In the genomic region with DNA sequence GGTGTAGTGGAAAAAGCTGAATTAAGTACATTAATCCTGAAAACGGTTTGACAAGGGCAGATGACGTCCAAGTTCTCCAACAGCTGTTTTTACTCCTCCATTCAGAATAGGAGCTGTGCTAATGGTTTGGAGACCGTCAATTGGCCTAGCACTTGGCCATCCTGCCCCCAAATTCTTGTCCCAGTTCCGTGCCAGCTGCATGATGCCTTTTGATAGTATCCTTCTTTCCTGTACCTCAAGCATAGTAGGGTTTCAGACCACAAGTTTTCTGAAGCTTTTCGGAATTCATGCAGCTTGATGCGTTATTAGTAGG, we compare ENCODE assay signal across 8 cellular contexts. TPM values are rescaled to one million over a fixed set of nuclear protein-coding genes. Genes with fewer than 3 reads are reported as not detected.
DNase-seq lines count a peak whose midpoint lies in the region; ATAC-seq and TF ChIP-seq lines count a peak whose summit lies in the region.

No MANE protein-coding gene starts in this region.

- peak overlapping the region; percentile 33 for H3K27ac ChIP-seq in smooth muscle cell (ENCODE audit: low read depth)

- H3K4me1 ChIP-seq in smooth muscle cell (ENCODE audit: low read depth) = peaks cover 8% of the 10 kb centered on the region

- no peaks in the 10 kb centered on the region for H3F3A ChIP-seq in smooth muscle cell (ENCODE audit: low read depth)

- H3K36me3 ChIP-seq in smooth muscle cell (ENCODE audit: low read depth) = no peaks in the 10 kb centered on the region

- peak overlapping the region; percentile 90 for H3K4me3 Mint-ChIP-seq in activated naive CD8-positive, alpha-beta T cell treated with anti-CD3 and anti-CD28 coated beads, Interleukin-2, amount 10 ng/mL, durations not matched to agents 7 days and 5 days

- H3K79me2 ChIP-seq in smooth muscle cell (ENCODE audit: low read depth) = no peaks in the 10 kb centered on the region

- ATAC-seq in HG02852 (IDR thresholded peaks at IDR 0.05; ENCODE audit: unreplicated experiment) (peak; percentile 5), omental fat pad (ENCODE audit: low FRiP score) (no peak)
- peak; percentile 4 for ATAC-seq in activated naive CD8-positive, alpha-beta T cell treated with anti-CD3 and anti-CD28 coated beads, Interleukin-2, amount 10 ng/mL, durations not matched to agents 7 days and 5 days (ENCODE audit: low read depth)

- WGBS in smooth muscle cell (ENCODE audit: low lambda C conversion rate) = 50% methylated on average over 6 of the region's 6 CpGs

- H2AFZ ChIP-seq in smooth muscle cell (ENCODE audit: low read depth) = peak overlapping the region; percentile 85

- TF ChIP-seq CTCF in smooth muscle cell (IDR thresholded peaks at IDR 0.05; ENCODE audit: borderline replicate concordance, insufficient read depth, poor library complexity, severe bottlenecking) = no peak
- TF ChIP-seq CTCF in omental fat pad (IDR thresholded peaks at IDR 0.05) = no peak

- DNase-seq in EL = peak; percentile 33
- DNase-seq in activated naive CD8-positive, alpha-beta T cell treated with anti-CD3 and anti-CD28 coated beads, Interleukin-2, amount 10 ng/mL, durations not matched to agents 7 days and 5 days = no peak
- no peak for DNase-seq in smooth muscle cell (lab: John Stamatoyannopoulos, UW; ENCODE audit: unreplicated experiment)
- DNase-seq in NCI-H1417 (lab: John Stamatoyannopoulos, UW) = no peak
- DNase-seq in SHP77 treated with DMSO at 0.1 percent for 48 hours (lab: John Stamatoyannopoulos, UW) = no peak
- no peak for DNase-seq in omental fat pad (ENCODE audit: low spot score)

- peaks cover 14% of the 10 kb centered on the region for H3K27me3 Mint-ChIP-seq in activated naive CD8-positive, alpha-beta T cell treated with anti-CD3 and anti-CD28 coated beads, Interleukin-2, amount 10 ng/mL, durations not matched to agents 7 days and 5 days

- H3K9me3 ChIP-seq in smooth muscle cell (replicated peaks; ENCODE audit: low read depth) = no peaks in the 10 kb centered on the region

- no peaks in the 10 kb centered on the region for H4K20me1 ChIP-seq in smooth muscle cell (ENCODE audit: low read depth)

- POLR2A ChIA-PET in activated naive CD8-positive, alpha-beta T cell treated with anti-CD3 and anti-CD28 coated beads, Interleukin-2, amount 10 ng/mL, durations not matched to agents 7 days and 5 days (lab: Charles Lee) = interaction anchor here (0.6 to 1.9 kb wide), 5 partner anchors 62 to 201 kb away, joined by 3 to 12 read pairs (median 5); a partner anchor contains a TSS

- peaks cover 17% of the 10 kb centered on the region for H3K4me1 Mint-ChIP-seq in activated naive CD8-positive, alpha-beta T cell treated with anti-CD3 and anti-CD28 coated beads, Interleukin-2, amount 10 ng/mL, durations not matched to agents 7 days and 5 days

- peak overlapping the region; percentile 84 for H3K4me2 ChIP-seq in smooth muscle cell

- peak overlapping the region; percentile 84 for H3K4me3 ChIP-seq in iPS-11a (ENCODE audit: low read depth, low read length)
- peak overlapping the region; percentile 75 for H3K4me3 ChIP-seq in smooth muscle cell

- H3K27me3 ChIP-seq in smooth muscle cell (ENCODE audit: low read depth) = no peaks in the 10 kb centered on the region

- H3K9ac ChIP-seq in smooth muscle cell (ENCODE audit: low read depth) = peak overlapping the region; percentile 37

- peaks cover 5% of the 10 kb centered on the region for H3K36me3 Mint-ChIP-seq in activated naive CD8-positive, alpha-beta T cell treated with anti-CD3 and anti-CD28 coated beads, Interleukin-2, amount 10 ng/mL, durations not matched to agents 7 days and 5 days

- no peaks in the 10 kb centered on the region for H3K9me3 Mint-ChIP-seq in activated naive CD8-positive, alpha-beta T cell treated with anti-CD3 and anti-CD28 coated beads, Interleukin-2, amount 10 ng/mL, durations not matched to agents 7 days and 5 days

- H3K27ac Mint-ChIP-seq in activated naive CD8-positive, alpha-beta T cell treated with anti-CD3 and anti-CD28 coated beads, Interleukin-2, amount 10 ng/mL, durations not matched to agents 7 days and 5 days = peak overlapping the region; percentile 89

RNA-seq across cellular contexts. Expression of a gene that starts 0.6 kb away (rescaled TPM):
- 10 to 100 TPM; 11.3 to 13.6 TPM for total RNA-seq in activated naive CD8-positive, alpha-beta T cell treated with anti-CD3 and anti-CD28 coated beads, Interleukin-2, amount 10 ng/mL, durations not matched to agents 7 days and 5 days
- total RNA-seq in smooth muscle cell = 154 and 204 TPM in 2 replicates
- polyA plus RNA-seq in smooth muscle cell = 39.6 and 68.3 TPM in 2 replicates
- total RNA-seq in omental fat pad = 100 to 1,000 TPM; 129 to 319 (median 176) TPM

Comparison
In these comparisons a context has a peak if more than half of its experiments do, and no peak if none do; other contexts are left out.
1. RNA of a gene that starts 0.6 kb away (total RNA-seq): 129 to 319 TPM in omental fat pad and 154 to 204 TPM in smooth muscle cell; 11.3 to 13.6 TPM in activated naive CD8-positive, alpha-beta T cell treated with anti-CD3 and anti-CD28 coated beads, Interleukin-2, amount 10 ng/mL, durations not matched to agents 7 days and 5 days; every median in the first group is over 4 times any median in the second.